8 cellular contexts compared by ENCODE assay signal in the genomic region with DNA sequence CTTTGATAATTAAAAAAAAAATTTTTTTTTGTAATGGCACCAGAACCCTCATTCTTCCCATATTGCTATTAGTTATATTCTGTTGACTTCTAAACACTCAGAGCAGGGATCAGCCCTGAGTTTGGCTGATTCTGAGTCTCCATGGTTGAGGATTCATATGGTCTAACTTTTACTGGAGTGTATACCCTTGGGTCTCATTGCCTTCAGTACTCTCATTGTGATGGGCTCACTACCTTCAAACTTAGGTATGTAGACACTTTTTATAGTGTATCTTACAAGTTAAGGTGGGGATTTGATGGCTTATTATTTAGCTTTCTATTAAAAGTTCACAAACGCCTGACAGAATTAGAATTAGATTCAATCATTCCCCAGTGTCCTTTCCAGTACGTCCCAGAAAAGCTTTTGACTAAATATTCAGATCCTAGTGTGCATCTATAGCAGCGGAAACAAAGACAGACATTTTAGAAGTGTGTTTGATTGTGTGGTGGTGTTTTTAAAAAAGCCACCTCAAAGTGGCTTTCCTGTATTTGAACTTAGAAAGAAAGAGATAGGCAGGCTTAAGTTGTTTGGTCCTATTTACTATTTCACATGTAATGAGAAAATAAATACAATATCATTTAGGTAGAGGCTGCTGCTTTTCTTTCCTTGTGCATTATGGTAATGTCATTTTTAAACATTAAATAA. TPM values are rescaled to one million over a fixed set of nuclear protein-coding genes. Genes with fewer than 3 reads are reported as not detected.
DNase-seq lines count a peak whose midpoint lies in the region; ATAC-seq, FAIRE-seq and TF ChIP-seq lines count a peak whose summit lies in the region.

No MANE protein-coding gene starts in this region.

- intact Hi-C loops in activated T-helper 2 cell treated with anti-CD3 and anti-CD28 coated beads, Interferon-gamma antibody, Interleukin-2, Interleukin-4, amounts not matched to agents 10 μg/mL and 5 μg/mL and 100 μg/mL, durations not matched to agents 14 hours and 24 hours and 36 hours (cut with micrococcal nuclease), result loop anchor here (1.0 to 2.0 kb wide), 4 partner anchors 9 to 21 kb away; no protein-coding TSS in a partner anchor
- intact Hi-C loops in left ventricle myocardium superior (cut with micrococcal nuclease), result no loop called here

- DNase-seq in HFFc6, result no peak
- DNase-seq in activated T-helper 2 cell treated with anti-CD3 and anti-CD28 coated beads, Interferon-gamma antibody, Interleukin-2, Interleukin-4, amounts not matched to agents 10 μg/mL and 5 μg/mL and 100 μg/mL, durations not matched to agents 14 hours and 24 hours and 36 hours (ENCODE audit: low spot score), result no peak
- DNase-seq in left ventricle myocardium superior, result no peak
- DNase-seq in small intestine, result no peak
- DNase-seq in NCI-H1105 (lab: John Stamatoyannopoulos, UW), result no peak
- DNase-seq in islet precursor cell, result no peak
- no peak for DNase-seq in RPMI8226

- H3K27ac ChIP-seq in small intestine (ENCODE audit: low read depth in 1 of 2, low read length in 1 of 2), result peak overlapping the region; percentile 77 to 81

- H3K36me3 Mint-ChIP-seq in HFFc6 (ENCODE audit: low read depth), result peaks cover 26% of the 10 kb centered on the region; the same call in 1 of the 2 replicates
- H3K36me3 Mint-ChIP-seq in activated T-helper 2 cell treated with anti-CD3 and anti-CD28 coated beads, Interferon-gamma antibody, Interleukin-2, Interleukin-4, amounts not matched to agents 10 μg/mL and 5 μg/mL and 100 μg/mL, durations not matched to agents 14 hours and 24 hours and 36 hours (ENCODE audit: low read depth), result peaks cover 21% of the 10 kb centered on the region

- H3K27me3 Mint-ChIP-seq in HFFc6 (ENCODE audit: insufficient read depth), result peaks cover 1% of the 10 kb centered on the region
- no peaks in the 10 kb centered on the region for H3K27me3 Mint-ChIP-seq in activated T-helper 2 cell treated with anti-CD3 and anti-CD28 coated beads, Interferon-gamma antibody, Interleukin-2, Interleukin-4, amounts not matched to agents 10 μg/mL and 5 μg/mL and 100 μg/mL, durations not matched to agents 14 hours and 24 hours and 36 hours (ENCODE audit: low read depth)

- no peak for TF ChIP-seq CTCF in HFFc6 (IDR thresholded peaks at IDR 0.05)

- peaks cover 71% of the 10 kb centered on the region for H3K4me1 Mint-ChIP-seq in HFFc6 (ENCODE audit: low read depth)
- peaks cover 45% of the 10 kb centered on the region for H3K4me1 Mint-ChIP-seq in activated T-helper 2 cell treated with anti-CD3 and anti-CD28 coated beads, Interferon-gamma antibody, Interleukin-2, Interleukin-4, amounts not matched to agents 10 μg/mL and 5 μg/mL and 100 μg/mL, durations not matched to agents 14 hours and 24 hours and 36 hours (ENCODE audit: low read depth)

- no peaks in the 10 kb centered on the region for H3K36me3 ChIP-seq in small intestine (ENCODE audit: control insufficient read depth in 2 of 2, insufficient read depth in 2 of 2, low read length in 2 of 2)

- FAIRE-seq in small intestine (lab: Jason Lieb, UNC), result no peak

- peak overlapping the region in 1 of 2 donors; percentile 42 for H3K4me3 ChIP-seq in small intestine (ENCODE audit: low read depth in 1 of 2, low read length in 2 of 2)

- H3K4me1 ChIP-seq in small intestine (ENCODE audit: control insufficient read depth in 2 of 2, insufficient read depth in 1 of 2, low read depth in 1 of 2, low read length in 1 of 2), result peaks cover 0 to 4% of the 10 kb centered on the region in 2 donors

- 19 to 55% (median 46%) methylated on average over 3 of the region's 3 CpGs for WGBS in small intestine, 3 donors

- peak overlapping the region; percentile 93 for H3K4me3 Mint-ChIP-seq in HFFc6
- peak overlapping the region; percentile 97 for H3K4me3 Mint-ChIP-seq in activated T-helper 2 cell treated with anti-CD3 and anti-CD28 coated beads, Interferon-gamma antibody, Interleukin-2, Interleukin-4, amounts not matched to agents 10 μg/mL and 5 μg/mL and 100 μg/mL, durations not matched to agents 14 hours and 24 hours and 36 hours (ENCODE audit: low read depth)

- no peaks in the 10 kb centered on the region for H3K27me3 ChIP-seq in small intestine (ENCODE audit: control insufficient read depth in 2 of 2, insufficient read depth in 2 of 2, low read length in 2 of 2)

- no peaks in the 10 kb centered on the region for H3K9me3 ChIP-seq in small intestine (ENCODE audit: control insufficient read depth, low read depth)

- ATAC-seq in left ventricle myocardium superior (peak; percentile 16), HG02571 (IDR thresholded peaks at IDR 0.05; ENCODE audit: unreplicated experiment) (no peak)

- no peaks in the 10 kb centered on the region for H3K9me3 Mint-ChIP-seq in HFFc6
- H3K9me3 Mint-ChIP-seq in activated T-helper 2 cell treated with anti-CD3 and anti-CD28 coated beads, Interferon-gamma antibody, Interleukin-2, Interleukin-4, amounts not matched to agents 10 μg/mL and 5 μg/mL and 100 μg/mL, durations not matched to agents 14 hours and 24 hours and 36 hours, result peaks cover 9% of the 10 kb centered on the region

- peak overlapping the region; percentile 95 for H3K27ac Mint-ChIP-seq in HFFc6
- peak overlapping the region; percentile 96 for H3K27ac Mint-ChIP-seq in activated T-helper 2 cell treated with anti-CD3 and anti-CD28 coated beads, Interferon-gamma antibody, Interleukin-2, Interleukin-4, amounts not matched to agents 10 μg/mL and 5 μg/mL and 100 μg/mL, durations not matched to agents 14 hours and 24 hours and 36 hours

RNA-seq across cellular contexts. Expression of gene MACF1, which starts 1.4 kb away (rescaled TPM):
- total RNA-seq in HFFc6 (2021; fragmentation: NEBNext Ultra II Directional; extraction: Animal tissue kit (Norgen Biotek cat#: 25700)), result 100 to 1,000 TPM; 201 to 308 (median 223) TPM
- total RNA-seq in activated T-helper 2 cell treated with anti-CD3 and anti-CD28 coated beads, Interferon-gamma antibody, Interleukin-2, Interleukin-4, amounts not matched to agents 10 μg/mL and 5 μg/mL and 100 μg/mL, durations not matched to agents 14 hours and 24 hours and 36 hours, result 210 and 212 TPM in 2 replicates
- total RNA-seq in left ventricle myocardium superior, result 239 TPM
- 10 to 100 TPM; 18.1 to 47.8 (median 21.3) TPM for polyA plus RNA-seq in small intestine
